Comparison of ENCODE assay signal across 24 cellular contexts in genomic region chr10:74880041-74880440, GRCh38.
"Had no signal": no experiment of that assay in that cellular context is flagged by ENCODE, and none has a peak within 500 bp of the region (broad histone marks: within the 10 kb centered on the region; RNA-seq: fewer than 3 reads in every experiment).

No MANE protein-coding gene starts in this region.

- H3K27me3 ChIP-seq: ascending aorta, heart right ventricle, neural progenitor cell had no signal

- DNase-seq: activated CD4-positive, CD25-positive, alpha-beta regulatory T cell treated with anti-CD3 and anti-CD28 coated beads, Interleukin-2, amount 50 U/mL, for 72 hours; activated CD8-positive, alpha-beta memory T cell treated with anti-CD3 and anti-CD28 coated beads for 24 hours; activated CD8-positive, alpha-beta memory T cell treated with anti-CD3 and anti-CD28 coated beads, Interleukin-2, amount 50 U/mL, for 48 hours; activated effector memory CD4-positive, alpha-beta T cell treated with anti-CD3 and anti-CD28 coated beads, Interleukin-2, amount 50 U/mL, for 16 hours; activated naive CD4-positive, alpha-beta T cell treated with anti-CD3 and anti-CD28 coated beads, Interleukin-2, amount 50 U/mL, for 16 hours; activated T-cell treated with anti-CD3 and anti-CD28 coated beads, Interleukin-2, amount 50 U/mL, for 48 hours; endodermal cell; heart right ventricle; kidney glomerular epithelial cell; left ventricle myocardium inferior; mammary epithelial cell; mucosa of descending colon; naive B cell; right cardiac atrium; small intestine; stimulated activated CD4-positive, alpha-beta T cell treated with anti-CD3 and anti-CD28 coated beads, Interleukin-15, amount 100 ng/mL, for 24 hours; stimulated activated CD4-positive, alpha-beta T cell treated with anti-CD3 and anti-CD28 coated beads, Interleukin-2, amount 100 ng/mL, for 48 hours; stimulated activated naive CD8-positive, alpha-beta T cell treated with anti-CD3 and anti-CD28 coated beads, Interleukin-15, amount 100 ng/mL, for 72 hours; T-helper 2 cell had no signal

- H2AFZ ChIP-seq: neural progenitor cell had no signal

- H3K27ac ChIP-seq: ascending aorta, epithelial cell of prostate, heart right ventricle, left ventricle myocardium inferior, neural progenitor cell, prostate gland, VCaP had no signal

- ATAC-seq: heart right ventricle; mucosa of descending colon; right cardiac atrium; stimulated activated naive CD8-positive, alpha-beta T cell treated with anti-CD3 and anti-CD28 coated beads, Interleukin-15, amount 100 ng/mL, for 72 hours had no signal

- H3K4me3 ChIP-seq: ascending aorta, heart right ventricle, left ventricle myocardium inferior, mucosa of descending colon, neural progenitor cell, prostate gland had no signal

- H3K4me1 ChIP-seq: ascending aorta, neural progenitor cell had no signal

- H3K9me3 ChIP-seq: ascending aorta, heart right ventricle, left ventricle myocardium inferior, mucosa of descending colon, prostate gland had no signal

- H3K4me2 ChIP-seq: neural progenitor cell had no signal

- H3K9ac ChIP-seq: neural progenitor cell had no signal

- H3K36me3 ChIP-seq: ascending aorta, heart right ventricle, left ventricle myocardium inferior, neural progenitor cell, prostate gland had no signal
